ENCODE assay signal across 1 cellular context in the genomic region with DNA sequence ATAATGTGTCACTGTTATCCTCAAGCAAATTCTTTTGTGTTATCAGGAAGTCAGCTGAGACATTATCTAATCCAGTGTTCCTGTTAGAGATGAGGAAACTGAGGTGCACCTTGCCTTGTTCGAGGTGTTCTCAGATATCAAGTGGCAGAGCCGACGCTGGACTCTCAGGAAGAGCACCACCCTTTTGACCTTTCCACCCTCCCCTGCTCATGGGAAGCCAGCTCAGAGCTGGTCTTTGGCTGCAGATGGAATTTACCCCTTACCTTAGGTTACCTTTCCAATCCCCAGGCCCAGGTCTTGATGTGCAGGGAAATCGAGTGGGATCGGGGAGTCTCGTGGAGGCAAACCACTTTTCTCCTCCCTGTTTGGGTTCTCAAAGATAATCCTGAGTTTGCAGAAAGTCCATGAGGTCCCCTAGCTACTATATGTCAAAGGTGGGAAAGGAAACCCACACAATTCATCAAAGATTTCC.
TF ChIP-seq lines count a peak whose summit lies in the region.

No MANE protein-coding gene starts in this region.

TF ChIP-seq in HepG2, 621 proteins besides CTCF, POLR2A, EP300 and RAD21 (continued from another document and continues in another):
- TF ChIP-seq, protein P1, sequence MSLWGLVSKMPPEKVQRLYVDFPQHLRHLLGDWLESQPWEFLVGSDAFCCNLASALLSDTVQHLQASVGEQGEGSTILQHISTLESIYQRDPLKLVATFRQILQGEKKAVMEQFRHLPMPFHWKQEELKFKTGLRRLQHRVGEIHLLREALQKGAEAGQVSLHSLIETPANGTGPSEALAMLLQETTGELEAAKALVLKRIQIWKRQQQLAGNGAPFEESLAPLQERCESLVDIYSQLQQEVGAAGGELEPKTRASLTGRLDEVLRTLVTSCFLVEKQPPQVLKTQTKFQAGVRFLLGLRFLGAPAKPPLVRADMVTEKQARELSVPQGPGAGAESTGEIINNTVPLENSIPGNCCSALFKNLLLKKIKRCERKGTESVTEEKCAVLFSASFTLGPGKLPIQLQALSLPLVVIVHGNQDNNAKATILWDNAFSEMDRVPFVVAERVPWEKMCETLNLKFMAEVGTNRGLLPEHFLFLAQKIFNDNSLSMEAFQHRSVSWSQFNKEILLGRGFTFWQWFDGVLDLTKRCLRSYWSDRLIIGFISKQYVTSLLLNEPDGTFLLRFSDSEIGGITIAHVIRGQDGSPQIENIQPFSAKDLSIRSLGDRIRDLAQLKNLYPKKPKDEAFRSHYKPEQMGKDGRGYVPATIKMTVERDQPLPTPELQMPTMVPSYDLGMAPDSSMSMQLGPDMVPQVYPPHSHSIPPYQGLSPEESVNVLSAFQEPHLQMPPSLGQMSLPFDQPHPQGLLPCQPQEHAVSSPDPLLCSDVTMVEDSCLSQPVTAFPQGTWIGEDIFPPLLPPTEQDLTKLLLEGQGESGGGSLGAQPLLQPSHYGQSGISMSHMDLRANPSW (CRISPR knock-in tag; IDR thresholded peaks at IDR 0.05; ENCODE audit: borderline replicate concordance) = no peak
- TF ChIP-seq ATF7 (IDR thresholded peaks at IDR 0.05) = no peak
- 0 out of 2 replicates have a peak, but pooled peaks have one; percentile 27 for TF ChIP-seq ATF7 (CRISPR knock-in tag; IDR thresholded peaks at IDR 0.05)
- TF ChIP-seq ZNF382 (CRISPR knock-in tag; IDR thresholded peaks at IDR 0.05; ENCODE audit: borderline replicate concordance) = no peak
- TF ChIP-seq, protein P2, sequence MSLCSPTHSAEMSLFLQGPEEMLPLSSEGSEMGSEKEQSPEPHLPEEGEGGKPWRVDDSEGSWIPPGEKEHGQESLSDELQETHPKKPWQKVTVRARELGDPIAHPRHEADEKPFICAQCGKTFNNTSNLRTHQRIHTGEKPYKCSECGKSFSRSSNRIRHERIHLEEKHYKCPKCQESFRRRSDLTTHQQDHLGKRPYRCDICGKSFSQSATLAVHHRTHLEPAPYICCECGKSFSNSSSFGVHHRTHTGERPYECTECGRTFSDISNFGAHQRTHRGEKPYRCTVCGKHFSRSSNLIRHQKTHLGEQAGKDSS (CRISPR knock-in tag; IDR thresholded peaks at IDR 0.05; ENCODE audit: borderline replicate concordance, low read depth) = peak; percentile 71; the same call in 1 of the 2 replicates
- no peak for TF ChIP-seq ZHX2 (IDR thresholded peaks at IDR 0.05; ENCODE audit: low read depth)
- no peak for TF ChIP-seq ZHX2 (CRISPR knock-in tag; IDR thresholded peaks at IDR 0.05; ENCODE audit: borderline replicate concordance)
- peak; percentile 86 for TF ChIP-seq TCF7 (IDR thresholded peaks at IDR 0.05; ENCODE audit: low read depth)
- peak; percentile 98 for TF ChIP-seq SALL1 (CRISPR knock-in tag; IDR thresholded peaks at IDR 0.05)
- no peak for TF ChIP-seq ZNF275 (CRISPR knock-in tag; IDR thresholded peaks at IDR 0.05; ENCODE audit: borderline replicate concordance)
- TF ChIP-seq ZBTB7A (CRISPR knock-in tag; IDR thresholded peaks at IDR 0.05) = peak; percentile 43; the same call in 1 of the 2 replicates
- TF ChIP-seq NCOA1 (CRISPR knock-in tag; IDR thresholded peaks at IDR 0.05) = no peak
- TF ChIP-seq, protein P3, sequence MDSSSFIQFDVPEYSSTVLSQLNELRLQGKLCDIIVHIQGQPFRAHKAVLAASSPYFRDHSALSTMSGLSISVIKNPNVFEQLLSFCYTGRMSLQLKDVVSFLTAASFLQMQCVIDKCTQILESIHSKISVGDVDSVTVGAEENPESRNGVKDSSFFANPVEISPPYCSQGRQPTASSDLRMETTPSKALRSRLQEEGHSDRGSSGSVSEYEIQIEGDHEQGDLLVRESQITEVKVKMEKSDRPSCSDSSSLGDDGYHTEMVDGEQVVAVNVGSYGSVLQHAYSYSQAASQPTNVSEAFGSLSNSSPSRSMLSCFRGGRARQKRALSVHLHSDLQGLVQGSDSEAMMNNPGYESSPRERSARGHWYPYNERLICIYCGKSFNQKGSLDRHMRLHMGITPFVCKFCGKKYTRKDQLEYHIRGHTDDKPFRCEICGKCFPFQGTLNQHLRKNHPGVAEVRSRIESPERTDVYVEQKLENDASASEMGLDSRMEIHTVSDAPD (CRISPR knock-in tag; IDR thresholded peaks at IDR 0.05) = peak; percentile 57; the same call in 1 of the 2 replicates
- TF ChIP-seq MLLT10 (CRISPR knock-in tag; IDR thresholded peaks at IDR 0.05) = no peak
- no peak; the same call in 1 of the 2 replicates for TF ChIP-seq IRX3 (CRISPR knock-in tag; IDR thresholded peaks at IDR 0.05; ENCODE audit: borderline replicate concordance, low read depth)
- peak; percentile 58; the same call in 1 of the 2 replicates for TF ChIP-seq ZNF143 (CRISPR knock-in tag; IDR thresholded peaks at IDR 0.05)
- no peak for TF ChIP-seq SATB2 (CRISPR knock-in tag; IDR thresholded peaks at IDR 0.05)
- TF ChIP-seq, protein P4, sequence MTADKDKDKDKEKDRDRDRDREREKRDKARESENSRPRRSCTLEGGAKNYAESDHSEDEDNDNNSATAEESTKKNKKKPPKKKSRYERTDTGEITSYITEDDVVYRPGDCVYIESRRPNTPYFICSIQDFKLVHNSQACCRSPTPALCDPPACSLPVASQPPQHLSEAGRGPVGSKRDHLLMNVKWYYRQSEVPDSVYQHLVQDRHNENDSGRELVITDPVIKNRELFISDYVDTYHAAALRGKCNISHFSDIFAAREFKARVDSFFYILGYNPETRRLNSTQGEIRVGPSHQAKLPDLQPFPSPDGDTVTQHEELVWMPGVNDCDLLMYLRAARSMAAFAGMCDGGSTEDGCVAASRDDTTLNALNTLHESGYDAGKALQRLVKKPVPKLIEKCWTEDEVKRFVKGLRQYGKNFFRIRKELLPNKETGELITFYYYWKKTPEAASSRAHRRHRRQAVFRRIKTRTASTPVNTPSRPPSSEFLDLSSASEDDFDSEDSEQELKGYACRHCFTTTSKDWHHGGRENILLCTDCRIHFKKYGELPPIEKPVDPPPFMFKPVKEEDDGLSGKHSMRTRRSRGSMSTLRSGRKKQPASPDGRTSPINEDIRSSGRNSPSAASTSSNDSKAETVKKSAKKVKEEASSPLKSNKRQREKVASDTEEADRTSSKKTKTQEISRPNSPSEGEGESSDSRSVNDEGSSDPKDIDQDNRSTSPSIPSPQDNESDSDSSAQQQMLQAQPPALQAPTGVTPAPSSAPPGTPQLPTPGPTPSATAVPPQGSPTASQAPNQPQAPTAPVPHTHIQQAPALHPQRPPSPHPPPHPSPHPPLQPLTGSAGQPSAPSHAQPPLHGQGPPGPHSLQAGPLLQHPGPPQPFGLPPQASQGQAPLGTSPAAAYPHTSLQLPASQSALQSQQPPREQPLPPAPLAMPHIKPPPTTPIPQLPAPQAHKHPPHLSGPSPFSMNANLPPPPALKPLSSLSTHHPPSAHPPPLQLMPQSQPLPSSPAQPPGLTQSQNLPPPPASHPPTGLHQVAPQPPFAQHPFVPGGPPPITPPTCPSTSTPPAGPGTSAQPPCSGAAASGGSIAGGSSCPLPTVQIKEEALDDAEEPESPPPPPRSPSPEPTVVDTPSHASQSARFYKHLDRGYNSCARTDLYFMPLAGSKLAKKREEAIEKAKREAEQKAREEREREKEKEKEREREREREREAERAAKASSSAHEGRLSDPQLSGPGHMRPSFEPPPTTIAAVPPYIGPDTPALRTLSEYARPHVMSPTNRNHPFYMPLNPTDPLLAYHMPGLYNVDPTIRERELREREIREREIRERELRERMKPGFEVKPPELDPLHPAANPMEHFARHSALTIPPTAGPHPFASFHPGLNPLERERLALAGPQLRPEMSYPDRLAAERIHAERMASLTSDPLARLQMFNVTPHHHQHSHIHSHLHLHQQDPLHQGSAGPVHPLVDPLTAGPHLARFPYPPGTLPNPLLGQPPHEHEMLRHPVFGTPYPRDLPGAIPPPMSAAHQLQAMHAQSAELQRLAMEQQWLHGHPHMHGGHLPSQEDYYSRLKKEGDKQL (CRISPR knock-in tag; IDR thresholded peaks at IDR 0.05; ENCODE audit: low read depth) = 0 out of 2 replicates have a peak, but pooled peaks have one; percentile 23
- TF ChIP-seq DDIT3 (CRISPR knock-in tag; IDR thresholded peaks at IDR 0.05) = no peak
- TF ChIP-seq DNMT3B (CRISPR knock-in tag; conservative IDR thresholded peaks at IDR 0.05) = no peak
- TF ChIP-seq MAFK (conservative IDR thresholded peaks at IDR 0.05 in 1 of 2, IDR thresholded peaks at IDR 0.05 in 1 of 2; ENCODE audit: low read length in 2 of 2) = no peak
- TF ChIP-seq GZF1 (CRISPR knock-in tag; IDR thresholded peaks at IDR 0.05) = no peak
- TF ChIP-seq CCDC6 (CRISPR knock-in tag; IDR thresholded peaks at IDR 0.05) = no peak
- TF ChIP-seq ATF2 (CRISPR knock-in tag; IDR thresholded peaks at IDR 0.05) = peak; percentile 72; the same call in 1 of the 2 replicates
- TF ChIP-seq PHF20 (CRISPR knock-in tag; IDR thresholded peaks at IDR 0.05) = no peak
- TF ChIP-seq SCMH1 (CRISPR knock-in tag; IDR thresholded peaks at IDR 0.05; ENCODE audit: borderline replicate concordance) = no peak
- no peak for TF ChIP-seq ZXDC (CRISPR knock-in tag; IDR thresholded peaks at IDR 0.05)
- no peak for TF ChIP-seq MTF1 (CRISPR knock-in tag; IDR thresholded peaks at IDR 0.05)
- peak; percentile 74 for TF ChIP-seq ESRRA (CRISPR knock-in tag; IDR thresholded peaks at IDR 0.05; ENCODE audit: low read depth)
- TF ChIP-seq HOXD1 (CRISPR knock-in tag; IDR thresholded peaks at IDR 0.05) = no peak
- no peak for TF ChIP-seq ZNF235 (CRISPR knock-in tag; IDR thresholded peaks at IDR 0.05; ENCODE audit: borderline replicate concordance)
